Comparison of ENCODE assay signal across 28 cellular contexts in genomic region chr2:240146141-240146561, GRCh38.
"Had no signal": no experiment of that assay in that cellular context is flagged by ENCODE, and none has a peak within 500 bp of the region (broad histone marks: within the 10 kb centered on the region; RNA-seq: fewer than 3 reads in every experiment).

No MANE protein-coding gene starts in this region.

- ATAC-seq: foreskin keratinocyte; left cardiac atrium; sciatic nerve; stimulated activated naive CD8-positive, alpha-beta T cell treated with anti-CD3 and anti-CD28 coated beads, Interleukin-15, Interleukin-2, amounts not matched to agents 100 U/mL and 50 U/mL, for 24 hours had no signal

- H3K27ac Mint-ChIP-seq: activated naive CD4-positive, alpha-beta T cell treated with anti-CD3 and anti-CD28 coated beads for 36 hours; activated naive CD8-positive, alpha-beta T cell treated with anti-CD3 and anti-CD28 coated beads for 36 hours; activated T-helper 1 cell treated with anti-CD3 and anti-CD28 coated beads, Interleukin-12 subunit alpha, Interleukin-12 subunit beta, Interleukin-2, Interleukin-4 antibody, amounts not matched to agents 30 ng/mL and 10 ng/mL and 1 ng/mL, durations not matched to agents 14 hours and 24 hours and 36 hours; nephron; progenitor cell of endocrine pancreas; T-helper 2 cell treated with Interferon-gamma antibody and Interleukin-4, amounts not matched to agents 5 μg/mL and 100 μg/mL, for 36 hours had no signal

- H3K27ac ChIP-seq: adrenal gland, brain microvascular endothelial cell, esophagus muscularis mucosa, foreskin keratinocyte, neutrophil, ovary, skin epidermis, thoracic aorta had no signal

- H3K9me3 Mint-ChIP-seq: activated naive CD8-positive, alpha-beta T cell treated with anti-CD3 and anti-CD28 coated beads for 36 hours had no signal

- H3K36me3 Mint-ChIP-seq: activated naive CD8-positive, alpha-beta T cell treated with anti-CD3 and anti-CD28 coated beads for 36 hours had no signal

- H3K27me3 ChIP-seq: ovary had no signal

- H3K4me1 Mint-ChIP-seq: activated naive CD8-positive, alpha-beta T cell treated with anti-CD3 and anti-CD28 coated beads for 36 hours had no signal

- DNase-seq: activated CD4-positive, alpha-beta T cell treated with anti-CD3 and anti-CD28 coated beads for 4 hours; activated CD4-positive, alpha-beta T cell treated with anti-CD3 and anti-CD28 coated beads, Interleukin-2, amount 50 U/mL, for 4 hours; activated CD8-positive, alpha-beta memory T cell treated with anti-CD3 and anti-CD28 coated beads, Interleukin-2, amount 50 U/mL, for 4 hours; activated effector memory CD4-positive, alpha-beta T cell treated with anti-CD3 and anti-CD28 coated beads, Interleukin-2, amount 50 U/mL, for 16 hours; activated naive CD4-positive, alpha-beta T cell treated with anti-CD3 and anti-CD28 coated beads for 36 hours; activated naive CD8-positive, alpha-beta T cell treated with anti-CD3 and anti-CD28 coated beads for 36 hours; activated T-cell treated with anti-CD3 and anti-CD28 coated beads, Interleukin-2, amount 50 U/mL, for 1 hour; adrenal gland; brain microvascular endothelial cell; dermis blood vessel endothelial cell; effector CD4-positive, alpha-beta T cell; foreskin keratinocyte; left cardiac atrium; mammary epithelial cell; ovary; stimulated activated CD4-positive, alpha-beta T cell treated with anti-CD3 and anti-CD28 coated beads, Interleukin-12 subunit alpha, Interleukin-12 subunit beta, amount 100 ng/mL, for 4 hours; stimulated activated CD4-positive, alpha-beta T cell treated with anti-CD3 and anti-CD28 coated beads, Interleukin-4, amount 100 ng/mL, for 1 hour; stimulated activated naive CD8-positive, alpha-beta T cell treated with anti-CD3 and anti-CD28 coated beads, Interleukin-15, Interleukin-2, amounts not matched to agents 100 U/mL and 50 U/mL, for 24 hours; trophoblast cell had no signal

- H3K4me3 ChIP-seq: adrenal gland, esophagus muscularis mucosa, ovary, skin epidermis, thoracic aorta had no signal

- H3K9me3 ChIP-seq: adrenal gland, esophagus muscularis mucosa, neutrophil, ovary, thoracic aorta had no signal

- H3K4me3 Mint-ChIP-seq: activated naive CD4-positive, alpha-beta T cell treated with anti-CD3 and anti-CD28 coated beads for 36 hours; activated naive CD8-positive, alpha-beta T cell treated with anti-CD3 and anti-CD28 coated beads for 36 hours; activated T-helper 1 cell treated with anti-CD3 and anti-CD28 coated beads, Interleukin-12 subunit alpha, Interleukin-12 subunit beta, Interleukin-2, Interleukin-4 antibody, amounts not matched to agents 30 ng/mL and 10 ng/mL and 1 ng/mL, durations not matched to agents 14 hours and 24 hours and 36 hours; nephron; T-helper 2 cell treated with Interferon-gamma antibody and Interleukin-4, amounts not matched to agents 5 μg/mL and 100 μg/mL, for 36 hours had no signal

- H3K36me3 ChIP-seq: adrenal gland, brain microvascular endothelial cell, esophagus muscularis mucosa, neutrophil, ovary, thoracic aorta had no signal
